ENCODE assay signal across 8 cellular contexts in the genomic region with DNA sequence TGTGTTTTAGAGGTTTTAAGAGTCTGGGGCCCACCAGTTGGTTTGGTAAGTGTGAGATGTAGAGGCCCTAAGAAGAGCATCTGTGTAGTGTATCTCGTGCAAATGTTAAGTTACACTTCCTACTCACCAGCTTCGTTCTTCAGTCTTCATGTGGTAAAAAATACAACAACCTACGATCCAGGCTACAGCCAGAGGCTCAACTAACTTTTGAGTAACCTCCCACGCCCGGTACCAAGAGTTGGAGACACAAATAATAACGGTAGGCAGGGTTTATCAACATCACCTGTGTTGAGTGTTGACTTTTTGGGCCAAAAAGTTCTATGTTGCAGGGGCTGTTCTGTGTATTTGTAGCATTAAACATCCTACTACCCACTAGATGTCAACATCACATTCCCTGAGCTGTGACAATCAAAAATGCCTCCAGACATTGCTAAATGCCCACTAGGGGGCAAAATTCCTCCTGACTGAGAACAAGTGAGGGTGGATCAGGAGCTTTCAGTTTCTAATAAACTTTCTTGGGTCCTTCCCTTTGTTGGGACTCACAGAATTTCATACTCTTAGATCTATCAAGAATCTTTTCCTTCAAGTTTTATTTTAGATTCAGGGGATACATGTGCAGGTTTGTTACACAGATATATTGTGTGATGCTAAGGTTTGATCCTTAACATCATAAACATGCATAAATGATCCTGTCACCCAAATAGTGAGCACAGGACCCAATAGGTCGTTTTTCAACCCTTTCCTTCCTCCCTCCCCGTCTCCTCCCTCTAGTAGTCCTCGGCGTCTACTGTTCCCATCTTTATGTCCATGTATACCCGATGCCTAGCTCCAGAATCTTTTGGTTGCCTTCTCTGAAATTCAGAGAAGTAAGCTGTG.
DNase-seq lines count a peak whose midpoint lies in the region; ATAC-seq and TF ChIP-seq lines count a peak whose summit lies in the region.

No MANE protein-coding gene starts in this region.

- BruUV-seq in Caco-2 (replicated peaks; lab: Mats Ljungman, UMichigan) = no TSS peak

- intact Hi-C loops in Caco-2 (cut with micrococcal nuclease; ENCODE audit: unreplicated experiment) = loop anchor here (1.0 kb wide), 2 partner anchors 96 to 302 kb away; no protein-coding TSS in a partner anchor

- CTCF ChIA-PET in Caco-2 (lab: Charles Lee) = interaction anchor here (0.5 to 1.5 kb wide), 10 partner anchors 9 to 303 kb away, joined by 3 to 14 read pairs (median 3); partner anchors contain the start of gene SLC2A13

- peak; percentile 66 to 77 for DNase-seq in Caco-2
- peak; percentile 80 for DNase-seq in NOMO-1 treated with DMSO at 0.1 percent for 48 hours (lab: John Stamatoyannopoulos, UW; ENCODE audit: unreplicated experiment)
- peak; percentile 50 for DNase-seq in activated T-cell treated with anti-CD3 and anti-CD28 coated beads for 4 hours
- DNase-seq in fibroblast of peridontal ligament (ENCODE audit: extremely low read depth) = peak; percentile 89
- peak; percentile 54 for DNase-seq in neuronal stem cell (ENCODE audit: low spot score)
- DNase-seq in ureter (ENCODE audit: low spot score) = peak; percentile 61

- H3K23ac ChIP-seq in neuronal stem cell (ENCODE audit: low read depth, low read length, poor library complexity) = no peak overlapping the region

- POLR2A ChIA-PET in Caco-2 (lab: Charles Lee) = interaction anchor here (0.6 kb wide), 1 partner anchor 94 kb away, joined by 3 read pairs; the partner anchor contains the start of gene SLC2A13

- ATAC-seq in GM19328 (IDR thresholded peaks at IDR 0.05; ENCODE audit: unreplicated experiment) = peak; percentile 92
- peak; percentile 96 for ATAC-seq in HG03378 (IDR thresholded peaks at IDR 0.05; ENCODE audit: unreplicated experiment)

- H2BK120ac ChIP-seq in neuronal stem cell (ENCODE audit: low read depth, low read length) = no peak overlapping the region

- no peak overlapping the region for H3K4me2 ChIP-seq in neuronal stem cell (ENCODE audit: insufficient read depth, low read length, poor library complexity, severe bottlenecking)

- H3K27ac Mint-ChIP-seq in Caco-2 (ENCODE audit: unreplicated experiment) = no peak overlapping the region

- no peaks in the 10 kb centered on the region for H3K4me1 ChIP-seq in Caco-2
- no peaks in the 10 kb centered on the region for H3K4me1 ChIP-seq in neuronal stem cell (ENCODE audit: control insufficient read depth in 2 of 2, insufficient read depth in 1 of 2, low read depth in 1 of 2, low read length in 2 of 2)

- no peaks in the 10 kb centered on the region for H3K4me1 Mint-ChIP-seq in Caco-2 (ENCODE audit: low read depth, unreplicated experiment)

- H2BK15ac ChIP-seq in neuronal stem cell (ENCODE audit: low read length) = no peak overlapping the region

- no peaks in the 10 kb centered on the region for H3K79me1 ChIP-seq in neuronal stem cell (ENCODE audit: low read depth, low read length)

- no peak overlapping the region for H2BK12ac ChIP-seq in neuronal stem cell (ENCODE audit: low read length)

- no peak overlapping the region for H3K18ac ChIP-seq in neuronal stem cell (ENCODE audit: low read length)

- peak; percentile 76 to 91 for TF ChIP-seq CTCF in Caco-2 (IDR thresholded peaks at IDR 0.05; ENCODE audit: insufficient read depth in 1 of 2, low read depth in 1 of 2, low read length in 1 of 2, severe bottlenecking in 1 of 2, unreplicated experiment in 1 of 2)

- H3K36me3 Mint-ChIP-seq in Caco-2 (ENCODE audit: insufficient read depth, unreplicated experiment) = no peaks in the 10 kb centered on the region

- H3K4me3 Mint-ChIP-seq in Caco-2 (ENCODE audit: unreplicated experiment) = no peak overlapping the region

- H3K27ac ChIP-seq in neuronal stem cell (replicated peaks; ENCODE audit: low read length) = no peak overlapping the region

- H3K4ac ChIP-seq in neuronal stem cell (ENCODE audit: low read length) = no peak overlapping the region

- H4K91ac ChIP-seq in neuronal stem cell (ENCODE audit: low read depth, low read length, poor library complexity) = no peak overlapping the region

- H3K9me3 ChIP-seq in Caco-2 (no peaks in the 10 kb centered on the region), neuronal stem cell (replicated peaks in 1 of 2; ENCODE audit: control insufficient read depth in 2 of 2, insufficient read depth in 1 of 2, low read depth in 1 of 2, low read length in 2 of 2) (no peaks in the 10 kb centered on the region)

- H4K8ac ChIP-seq in neuronal stem cell (ENCODE audit: low read depth, low read length) = no peak overlapping the region

- peaks cover 2% of the 10 kb centered on the region for H3K27me3 Mint-ChIP-seq in Caco-2 (ENCODE audit: insufficient read depth, unreplicated experiment)

- H3K14ac ChIP-seq in neuronal stem cell (ENCODE audit: low read length) = no peak overlapping the region

- H3K9ac ChIP-seq in neuronal stem cell (ENCODE audit: low read depth, low read length, poor library complexity) = no peak overlapping the region

- peaks cover 11% of the 10 kb centered on the region for H3K9me3 Mint-ChIP-seq in Caco-2 (ENCODE audit: unreplicated experiment)

- H2AFZ ChIP-seq in neuronal stem cell (ENCODE audit: low read length) = peak overlapping the region; percentile 25

- H2BK5ac ChIP-seq in neuronal stem cell (ENCODE audit: low read length) = no peak overlapping the region

- no peak overlapping the region for H3K4me3 ChIP-seq in Caco-2 (ENCODE audit: low read depth, low read length)
- H3K4me3 ChIP-seq in neuronal stem cell (ENCODE audit: low read length in 2 of 2) = no peak overlapping the region

- no peaks in the 10 kb centered on the region for H3K36me3 ChIP-seq in Caco-2 (ENCODE audit: control insufficient read depth, insufficient read depth, low read length)
- H3K36me3 ChIP-seq in neuronal stem cell (replicated peaks in 1 of 2; ENCODE audit: control insufficient read depth in 2 of 2, insufficient read depth in 2 of 2, low read length in 2 of 2) = no peaks in the 10 kb centered on the region

- no peak overlapping the region for H2AK5ac ChIP-seq in neuronal stem cell (ENCODE audit: low read depth, low read length)

- WGBS in neuronal stem cell (ENCODE audit: extremely low coverage in 2 of 2, insufficient read length in 2 of 2, insufficient replicate concordance in 1 of 2), 2 donors = no CpG with 5 or more reads among the region's 11 CpGs

- H3K27me3 ChIP-seq in Caco-2 (replicated peaks; ENCODE audit: control insufficient read depth, insufficient read depth, low read length) = no peaks in the 10 kb centered on the region
- H3K27me3 ChIP-seq in neuronal stem cell (ENCODE audit: control insufficient read depth in 3 of 3, insufficient read depth in 3 of 3, low read depth in 1 of 3, low read length in 3 of 3) = no peaks in the 10 kb centered on the region
